In genomic region chr4:123661080-123661737, GRCh38 we compare ENCODE assay signal across 1 cellular context.
TF ChIP-seq lines count a peak whose summit lies in the region.

No MANE protein-coding gene starts in this region.

TF ChIP-seq in WTC11, 78 proteins besides CTCF, POLR2A, EP300 and RAD21 (continued from another document):
- TF ChIP-seq ZNF281 (CRISPR knock-in tag; IDR thresholded peaks at IDR 0.05) (no peak), ZNF423 (CRISPR knock-in tag; IDR thresholded peaks at IDR 0.05) (no peak), MXD4 (CRISPR knock-in tag; IDR thresholded peaks at IDR 0.05; ENCODE audit: borderline replicate concordance) (no peak)
TF ChIP-seq in WTC11: peak in this region for 0.
